In the genomic region with DNA sequence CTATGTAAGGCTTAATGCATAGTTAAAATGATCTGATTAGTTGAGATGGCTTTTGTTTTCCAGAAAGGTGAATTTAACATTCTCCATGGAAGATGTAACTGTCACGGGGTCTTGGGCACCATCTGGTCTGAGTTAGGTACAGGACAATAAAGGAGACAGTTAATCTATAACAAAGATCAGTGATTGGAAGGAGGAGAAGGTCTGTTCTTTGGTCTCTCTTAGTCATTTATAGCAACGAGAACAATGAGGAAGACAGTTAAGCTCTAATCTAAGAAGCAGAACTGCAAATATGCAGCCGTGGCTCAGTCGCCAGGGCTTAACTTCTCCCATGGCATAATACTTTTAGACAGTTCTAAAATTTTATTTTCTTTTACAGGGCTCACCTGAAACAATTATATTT, we compare ENCODE assay signal across 18 cellular contexts.
"Had no signal": no experiment of that assay in that cellular context is flagged by ENCODE, and none has a peak within 500 bp of the region (broad histone marks: within the 10 kb centered on the region; RNA-seq: fewer than 3 reads in every experiment).

No MANE protein-coding gene starts in this region.

- H3K36me3 Mint-ChIP-seq: activated naive CD8-positive, alpha-beta T cell treated with anti-CD3 and anti-CD28 coated beads for 36 hours; stimulated activated effector memory CD8-positive, alpha-beta T cell treated with anti-CD3 and anti-CD28 coated beads, Interleukin-12 subunit alpha, Interleukin-12 subunit beta, amount 100 ng/mL, for 72 hours; WTC11 had no signal

- ATAC-seq: activated CD8-positive, alpha-beta T cell treated with anti-CD3 and anti-CD28 coated beads, Interleukin-2, amount 10 ng/mL, durations not matched to agents 7 days and 5 days; activated T-cell treated with anti-CD3 and anti-CD28 coated beads, Interleukin-2, amount 50 U/mL, for 72 hours; body of pancreas; psoas muscle; stimulated activated effector memory CD8-positive, alpha-beta T cell treated with anti-CD3 and anti-CD28 coated beads, Interleukin-12 subunit alpha, Interleukin-12 subunit beta, amount 100 ng/mL, for 72 hours; WTC11 had no signal

- H3K27me3 ChIP-seq: body of pancreas, vagina had no signal

- H3K9me3 ChIP-seq: body of pancreas, psoas muscle, thoracic aorta, vagina had no signal

- H3K4me1 ChIP-seq: body of pancreas, psoas muscle had no signal

- H3K9me3 Mint-ChIP-seq: activated naive CD8-positive, alpha-beta T cell treated with anti-CD3 and anti-CD28 coated beads for 36 hours; activated T-cell treated with anti-CD3 and anti-CD28 coated beads, Interleukin-2, amount 50 U/mL, for 72 hours; stimulated activated effector memory CD8-positive, alpha-beta T cell treated with anti-CD3 and anti-CD28 coated beads, Interleukin-12 subunit alpha, Interleukin-12 subunit beta, amount 100 ng/mL, for 72 hours; T-helper 1 cell treated with Interleukin-12 subunit alpha and Interleukin-12 subunit beta and Interleukin-4 antibody, amounts not matched to agents 30 μg/mL and 1 μg/mL, for 36 hours had no signal

- H3K27ac ChIP-seq: body of pancreas, coronary artery, psoas muscle, thoracic aorta, vagina had no signal

- DNase-seq: activated CD4-positive, alpha-beta T cell treated with anti-CD3 and anti-CD28 coated beads for 48 hours; activated CD8-positive, alpha-beta memory T cell treated with anti-CD3 and anti-CD28 coated beads, Interleukin-2, amount 50 U/mL, for 4 hours; activated CD8-positive, alpha-beta T cell treated with anti-CD3 and anti-CD28 coated beads, Interleukin-2, amount 10 ng/mL, durations not matched to agents 7 days and 5 days; activated naive CD8-positive, alpha-beta T cell treated with anti-CD3 and anti-CD28 coated beads for 36 hours; activated T-cell treated with anti-CD3 and anti-CD28 coated beads, Interleukin-2, amount 50 U/mL, for 72 hours; amygdala; body of pancreas; caudate nucleus; foreskin fibroblast; hypothalamus; kidney; psoas muscle had no signal

- H3K36me3 ChIP-seq: thoracic aorta, vagina had no signal

- H3K4me3 Mint-ChIP-seq: activated CD8-positive, alpha-beta T cell treated with anti-CD3 and anti-CD28 coated beads, Interleukin-2, amount 10 ng/mL, durations not matched to agents 7 days and 5 days; activated naive CD8-positive, alpha-beta T cell treated with anti-CD3 and anti-CD28 coated beads for 36 hours; activated T-cell treated with anti-CD3 and anti-CD28 coated beads, Interleukin-2, amount 50 U/mL, for 72 hours; stimulated activated effector memory CD8-positive, alpha-beta T cell treated with anti-CD3 and anti-CD28 coated beads, Interleukin-12 subunit alpha, Interleukin-12 subunit beta, amount 100 ng/mL, for 72 hours; T-helper 1 cell treated with Interleukin-12 subunit alpha and Interleukin-12 subunit beta and Interleukin-4 antibody, amounts not matched to agents 30 μg/mL and 1 μg/mL, for 36 hours; WTC11 had no signal

- H3K4me3 ChIP-seq: body of pancreas, coronary artery, psoas muscle, thoracic aorta, vagina had no signal

- H3K4me1 Mint-ChIP-seq: activated naive CD8-positive, alpha-beta T cell treated with anti-CD3 and anti-CD28 coated beads for 36 hours; stimulated activated effector memory CD8-positive, alpha-beta T cell treated with anti-CD3 and anti-CD28 coated beads, Interleukin-12 subunit alpha, Interleukin-12 subunit beta, amount 100 ng/mL, for 72 hours had no signal

- H3K27me3 Mint-ChIP-seq: activated naive CD8-positive, alpha-beta T cell treated with anti-CD3 and anti-CD28 coated beads for 36 hours had no signal

- H3K27ac Mint-ChIP-seq: activated CD8-positive, alpha-beta T cell treated with anti-CD3 and anti-CD28 coated beads, Interleukin-2, amount 10 ng/mL, durations not matched to agents 7 days and 5 days; activated naive CD8-positive, alpha-beta T cell treated with anti-CD3 and anti-CD28 coated beads for 36 hours; activated T-cell treated with anti-CD3 and anti-CD28 coated beads, Interleukin-2, amount 50 U/mL, for 72 hours; stimulated activated effector memory CD8-positive, alpha-beta T cell treated with anti-CD3 and anti-CD28 coated beads, Interleukin-12 subunit alpha, Interleukin-12 subunit beta, amount 100 ng/mL, for 72 hours; T-helper 1 cell treated with Interleukin-12 subunit alpha and Interleukin-12 subunit beta and Interleukin-4 antibody, amounts not matched to agents 30 μg/mL and 1 μg/mL, for 36 hours; WTC11 had no signal
